8 cellular contexts compared by ENCODE assay signal in genomic region chr7:123865517-123866117, GRCh38. TPM values are rescaled to one million over a fixed set of nuclear protein-coding genes. Genes with fewer than 3 reads are reported as not detected.
DNase-seq lines count a peak whose midpoint lies in the region; ATAC-seq, FAIRE-seq and TF ChIP-seq lines count a peak whose summit lies in the region.

No MANE protein-coding gene starts in this region.

- TF ChIP-seq CTCF in GM13977 (IDR thresholded peaks at IDR 0.05; ENCODE audit: extremely low read depth, insufficient read depth, missing control alignments) (peak; percentile 69), type B pancreatic cell (conservative IDR thresholded peaks at IDR 0.05) (peak; percentile 85)

- no peak overlapping the region for H3K23ac ChIP-seq in mesendoderm (ENCODE audit: low read length)

- H3K9ac ChIP-seq in mesendoderm (ENCODE audit: low read length) = no peak overlapping the region

- no peak overlapping the region for H3K56ac ChIP-seq in mesendoderm (ENCODE audit: low read length)

- ATAC-seq in HG02763 (IDR thresholded peaks at IDR 0.05; ENCODE audit: unreplicated experiment) = peak; percentile 81
- peak; percentile 68 for ATAC-seq in effector memory CD8-positive, alpha-beta T cell (replicated peaks)

- H4K5ac ChIP-seq in mesendoderm (ENCODE audit: low read length) = no peak overlapping the region

- H3K4me1 ChIP-seq in mesendoderm (ENCODE audit: control insufficient read depth, low read depth, low read length) = peaks cover 2% of the 10 kb centered on the region

- peaks cover 11 to 26% of the 10 kb centered on the region in 2 donors for H3K27me3 Mint-ChIP-seq in effector memory CD8-positive, alpha-beta T cell
- H3K27me3 Mint-ChIP-seq in type B pancreatic cell = peaks cover 3% of the 10 kb centered on the region

- no peak overlapping the region for H3K18ac ChIP-seq in mesendoderm (ENCODE audit: low read length)

- in situ Hi-C loops in GM13977 (cut with MboI; ENCODE audit: low pct_unique_long_range_greater_than_20kb, low sequenced_read_pairs, unreplicated experiment) = loop anchor here (10.0 kb wide), 1 partner anchor 181 kb away; no protein-coding TSS in a partner anchor

- H3K4me3 Mint-ChIP-seq in effector memory CD8-positive, alpha-beta T cell = no peak overlapping the region
- H3K4me3 Mint-ChIP-seq in type B pancreatic cell = no peak overlapping the region

- H3K27ac ChIP-seq in mesendoderm (ENCODE audit: low read depth, low read length) = no peak overlapping the region

- H4K8ac ChIP-seq in mesendoderm (ENCODE audit: low read depth, low read length) = no peak overlapping the region

- no peaks in the 10 kb centered on the region for H3K36me3 Mint-ChIP-seq in effector memory CD8-positive, alpha-beta T cell (ENCODE audit: insufficient read depth)
- H3K36me3 Mint-ChIP-seq in type B pancreatic cell = no peaks in the 10 kb centered on the region

- no peak overlapping the region for H2BK5ac ChIP-seq in mesendoderm (ENCODE audit: low read length)

- WGBS in mesendoderm (ENCODE audit: extremely low coverage, insufficient coverage, low lambda C conversion rate) = no CpG with 5 or more reads among the region's 3 CpGs

- H3K4me3 ChIP-seq in mesendoderm (ENCODE audit: low read length) = no peak overlapping the region

- no peak overlapping the region for H2BK15ac ChIP-seq in mesendoderm (replicated peaks; ENCODE audit: low read depth)

- no peaks in the 10 kb centered on the region for H3K4me1 Mint-ChIP-seq in effector memory CD8-positive, alpha-beta T cell (ENCODE audit: low read depth in 2 of 2)
- peaks cover 9% of the 10 kb centered on the region for H3K4me1 Mint-ChIP-seq in type B pancreatic cell (ENCODE audit: unreplicated experiment)

- DNase-seq in AG20443 (ENCODE audit: low spot score) = peak; percentile 48
- DNase-seq in GM13977 (ENCODE audit: low spot score) = peak; percentile 26
- peak; percentile 62 for DNase-seq in NCI-H1105 treated with DMSO at 0.1 percent for 48 hours (lab: John Stamatoyannopoulos, UW)
- DNase-seq in effector memory CD8-positive, alpha-beta T cell = peak; percentile 24 to 47 (median 43)
- peak; percentile 76 for DNase-seq in mesendoderm
- DNase-seq in type B pancreatic cell (ENCODE audit: extremely low spot score, unreplicated experiment) = no peak

- FAIRE-seq in TTC549 (lab: Jason Lieb, UNC) = peak; percentile 62

- no peak overlapping the region for H3K4ac ChIP-seq in mesendoderm (ENCODE audit: low read depth, low read length)

- no peak overlapping the region for H2AK5ac ChIP-seq in mesendoderm (ENCODE audit: low read length)

- H3K27me3 ChIP-seq in mesendoderm (ENCODE audit: insufficient read depth, low read length, poor library complexity) = no peaks in the 10 kb centered on the region

- H2BK120ac ChIP-seq in mesendoderm (ENCODE audit: low read depth, low read length) = no peak overlapping the region

- H3K79me1 ChIP-seq in mesendoderm (ENCODE audit: low read length) = no peaks in the 10 kb centered on the region

- H3K79me2 ChIP-seq in mesendoderm (ENCODE audit: control insufficient read depth, insufficient read depth, low read length) = no peaks in the 10 kb centered on the region

- H3K4me2 ChIP-seq in mesendoderm (ENCODE audit: low read length) = no peak overlapping the region

- no peaks in the 10 kb centered on the region for H3K36me3 ChIP-seq in mesendoderm (ENCODE audit: control insufficient read depth, insufficient read depth, low read length)

- H3K27ac Mint-ChIP-seq in effector memory CD8-positive, alpha-beta T cell = no peak overlapping the region
- peak overlapping the region; percentile 19 for H3K27ac Mint-ChIP-seq in type B pancreatic cell

- no peaks in the 10 kb centered on the region for H3K9me3 Mint-ChIP-seq in effector memory CD8-positive, alpha-beta T cell
- H3K9me3 Mint-ChIP-seq in type B pancreatic cell = peaks cover 5% of the 10 kb centered on the region

RNA-seq across cellular contexts. Expression of gene HYAL4, which starts 20.6 kb away (rescaled TPM):
- polyA plus RNA-seq in mesendoderm (2013, experiment 1 of 2) = not detected
- not detected for polyA plus RNA-seq in mesendoderm (2013, experiment 2 of 2)
- total RNA-seq in type B pancreatic cell (ENCODE audit: low replicate concordance) = 0.21 TPM in 1 of 2 replicates, not detected in the other

RNA-seq across cellular contexts. Expression of gene SPAM1, which starts 59.4 kb away (rescaled TPM):
- 0.10 TPM for polyA plus RNA-seq in mesendoderm (2013, experiment 1 of 2)
- 0.10 TPM for polyA plus RNA-seq in mesendoderm (2013, experiment 2 of 2)
- not detected in 2 replicates for total RNA-seq in type B pancreatic cell (ENCODE audit: low replicate concordance)
